18 cellular contexts compared by ENCODE assay signal in the genomic region with DNA sequence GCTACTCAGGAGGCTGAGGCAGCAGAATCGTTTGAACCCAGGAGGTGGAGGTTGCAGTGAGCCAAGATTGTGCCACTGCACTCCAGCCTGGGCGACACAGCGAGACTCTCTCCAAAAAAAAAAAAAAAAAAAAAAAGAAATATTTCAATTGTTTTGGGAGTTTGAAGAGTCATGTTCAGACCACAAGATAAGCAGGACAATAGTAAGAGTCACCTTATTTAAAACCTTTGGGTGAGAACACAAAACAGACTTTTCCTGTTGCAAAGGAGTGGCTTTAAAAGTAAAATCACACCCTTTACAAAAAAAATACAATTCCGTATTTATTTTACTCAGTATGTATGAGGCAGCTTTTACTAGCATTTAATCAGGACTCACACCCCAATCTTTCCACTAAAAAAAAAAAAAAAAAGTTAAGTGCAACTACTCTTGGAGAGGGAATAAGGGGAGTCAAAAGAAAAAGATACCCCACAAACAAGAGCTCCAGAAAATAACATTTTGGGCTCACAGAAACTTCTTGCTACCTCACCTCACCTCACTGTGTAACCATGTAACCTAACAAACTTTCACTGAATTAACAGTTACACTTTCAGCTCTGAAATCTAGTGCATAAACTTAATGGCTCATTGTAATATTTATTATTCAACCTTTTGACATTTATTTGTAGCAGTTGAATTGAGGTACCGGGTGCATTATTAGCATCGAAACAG. TPM values are rescaled to one million over a fixed set of nuclear protein-coding genes. Genes with fewer than 3 reads are reported as not detected.
DNase-seq lines count a peak whose midpoint lies in the region; ATAC-seq, FAIRE-seq and TF ChIP-seq lines count a peak whose summit lies in the region.
"Had no signal": no experiment of that assay in that cellular context is flagged by ENCODE, and none has a peak within 500 bp of the region (broad histone marks: within the 10 kb centered on the region; RNA-seq: fewer than 3 reads in every experiment).

No MANE protein-coding gene starts in this region.

- TF ChIP-seq POLR2A in heart left ventricle (IDR thresholded peaks at IDR 0.05) = no peak

- intact Hi-C loops in heart left ventricle (cut with DNase I) = loop anchor here in 1 of 10 donors (10.0 kb wide), 1 partner anchor 161 kb away; no protein-coding TSS in a partner anchor
- intact Hi-C loops in left cardiac atrium (cut with DNase I) = loop anchor here in 1 of 2 donors (2.0 kb wide), 1 partner anchor 19 kb away; no protein-coding TSS in a partner anchor
- intact Hi-C loops in lower lobe of right lung (cut with DNase I) = no loop called here

- H3K4me3 ChIP-seq in heart left ventricle (peak overlapping the region in 10 of 12 donors; percentile 23 to 80 (median 70)), ectodermal cell (ENCODE audit: insufficient read depth, low read depth, low read length) (peak overlapping the region; percentile 80), lower lobe of right lung (peak overlapping the region; percentile 12)
- H3K4me3 ChIP-seq: GM23248 had no signal

- no peak for ATAC-seq in heart left ventricle
- no peak for ATAC-seq in left cardiac atrium
- no peak for ATAC-seq in lower lobe of right lung
- ATAC-seq: foreskin keratinocyte had no signal

- peaks cover 36% of the 10 kb centered on the region for H3K4me1 Mint-ChIP-seq in type B pancreatic cell (ENCODE audit: unreplicated experiment)

- WGBS in heart left ventricle, 4 donors = 64 to 75% (median 69%) methylated on average over 6 of the region's 6 CpGs
- WGBS in ectodermal cell, 2 experiments = 21% methylated on average over 3 to 4 of the region's 6 CpGs

- DNase-seq in heart left ventricle = no peak
- DNase-seq in left cardiac atrium = no peak
- no peak for DNase-seq in lower lobe of right lung
- no peak for DNase-seq in type B pancreatic cell (ENCODE audit: extremely low spot score, unreplicated experiment)
- no peak for DNase-seq in NCI-H2171 (lab: John Stamatoyannopoulos, UW)
- DNase-seq in frontal cortex (ENCODE audit: low spot score in 2 of 2) = no peak
- no peak for DNase-seq in activated naive CD4-positive, alpha-beta T cell (lab: John Stamatoyannopoulos, UW)
- DNase-seq: activated CD4-positive, alpha-beta T cell treated with anti-CD3 and anti-CD28 coated beads for 4 hours; activated T-cell treated with anti-CD3 and anti-CD28 coated beads, Interleukin-2, amount 50 U/mL, for 1 hour; cortex of kidney; foreskin keratinocyte; GM23248; Karpas-422; NCI-H187 treated with DMSO at 0.1 percent for 48 hours; NCI-H69; stimulated activated naive CD4-positive, alpha-beta T cell treated with Interleukin-2 at 50 U/mL for 16 hours had no signal

- H3K27me3 ChIP-seq in heart left ventricle (peaks cover 0 to 66% (median 0%) of the 10 kb centered on the region in 9 donors), ectodermal cell (ENCODE audit: control insufficient read depth, insufficient read depth, low read length, poor library complexity, severe bottlenecking) (no peaks in the 10 kb centered on the region), lower lobe of right lung (ENCODE audit: low read depth) (peaks cover 67% of the 10 kb centered on the region)
- H3K27me3 ChIP-seq: foreskin keratinocyte had no signal

- H3K27ac ChIP-seq in heart left ventricle = no peak overlapping the region
- H3K27ac ChIP-seq in ectodermal cell (ENCODE audit: insufficient read depth, low read depth, low read length, poor library complexity, severe bottlenecking) = peak overlapping the region; percentile 92
- H3K27ac ChIP-seq in lower lobe of right lung = no peak overlapping the region
- H3K27ac ChIP-seq: foreskin keratinocyte, GM23248 had no signal

- H3K4me1 ChIP-seq in heart left ventricle = peaks cover 0 to 32% (median 12%) of the 10 kb centered on the region in 12 donors
- peaks cover 3% of the 10 kb centered on the region for H3K4me1 ChIP-seq in ectodermal cell (ENCODE audit: control insufficient read depth, insufficient read depth, low read length)
- H3K4me1 ChIP-seq in lower lobe of right lung = peaks cover 32% of the 10 kb centered on the region

- H3K9me3 ChIP-seq in heart left ventricle (no peaks in the 10 kb centered on the region), ectodermal cell (ENCODE audit: control insufficient read depth, low read length) (no peaks in the 10 kb centered on the region), lower lobe of right lung (no peaks in the 10 kb centered on the region)

- H3K9me3 Mint-ChIP-seq in type B pancreatic cell = no peaks in the 10 kb centered on the region

- peak overlapping the region; percentile 92 for H3K4me3 Mint-ChIP-seq in type B pancreatic cell

- no peaks in the 10 kb centered on the region for H3K36me3 ChIP-seq in heart left ventricle
- peaks cover 48% of the 10 kb centered on the region for H3K36me3 ChIP-seq in ectodermal cell (ENCODE audit: control insufficient read depth, insufficient read depth, low read length)
- H3K36me3 ChIP-seq in lower lobe of right lung = no peaks in the 10 kb centered on the region

- no peak for FAIRE-seq in frontal cortex (lab: Jason Lieb, UNC)
- FAIRE-seq: GM18507 had no signal

- peak overlapping the region; percentile 93 for H3K27ac Mint-ChIP-seq in type B pancreatic cell

- TF ChIP-seq CTCF in heart left ventricle (IDR thresholded peaks at IDR 0.05) = no peak
- TF ChIP-seq CTCF in lower lobe of right lung (IDR thresholded peaks at IDR 0.05) = no peak
- no peak for TF ChIP-seq CTCF in type B pancreatic cell (conservative IDR thresholded peaks at IDR 0.05)

- H3K36me3 Mint-ChIP-seq in type B pancreatic cell = peaks cover 13% of the 10 kb centered on the region

- H3K27me3 Mint-ChIP-seq in type B pancreatic cell = peaks cover 5% of the 10 kb centered on the region

RNA-seq across cellular contexts. Expression of a gene that starts 11.2 kb away (rescaled TPM):
- total RNA-seq in heart left ventricle (1 to 10 TPM; 2.3 to 5.4 (median 3.6) TPM), left cardiac atrium (1 to 10 TPM; 1.9 to 2.0 TPM), lower lobe of right lung (0.95 TPM), type B pancreatic cell (ENCODE audit: low replicate concordance) (9.6 and 24.3 TPM in 2 replicates), frontal cortex (11.0 TPM)
- under 1 TPM; 0.61 to 0.75 TPM for polyA plus RNA-seq in heart left ventricle
- 126 TPM for polyA plus RNA-seq in ectodermal cell (2013, experiment 1 of 4)
- polyA plus RNA-seq in ectodermal cell (2013, experiment 2 of 4) = 107 TPM
- 98.2 TPM for polyA plus RNA-seq in ectodermal cell (2013, experiment 3 of 4)
- polyA plus RNA-seq in ectodermal cell (2013, experiment 4 of 4) = 116 TPM
- total RNA-seq: GM23248 had no signal

RNA-seq across cellular contexts. Expression of a gene that starts 19.8 kb away (rescaled TPM):
- 10 to 100 TPM; 17.1 to 30.7 (median 25.2) TPM for total RNA-seq in heart left ventricle
- 10 to 100 TPM; 16.0 to 30.3 TPM for polyA plus RNA-seq in heart left ventricle
- 10 to 100 TPM; 26.1 to 30.3 TPM for total RNA-seq in left cardiac atrium
- polyA plus RNA-seq in ectodermal cell (2013, experiment 1 of 4) = 56.5 TPM
- 63.5 TPM for polyA plus RNA-seq in ectodermal cell (2013, experiment 2 of 4)
- 51.2 TPM for polyA plus RNA-seq in ectodermal cell (2013, experiment 3 of 4)
- polyA plus RNA-seq in ectodermal cell (2013, experiment 4 of 4) = 51.5 TPM
- 48.8 TPM for total RNA-seq in lower lobe of right lung
- total RNA-seq in type B pancreatic cell (ENCODE audit: low replicate concordance) = 45.8 and 46.8 TPM in 2 replicates
- total RNA-seq in frontal cortex = 35.9 TPM

Comparison
In these comparisons a context has a peak if more than half of its experiments do, and no peak if none do; other contexts are left out.
1. H3K4me3 ChIP-seq: peak in every context shown above with its lines; median percentile 80 in ectodermal cell; 70 in heart left ventricle; 12 in lower lobe of right lung.